ENCODE assay signal across 1 cellular context in the genomic region with DNA sequence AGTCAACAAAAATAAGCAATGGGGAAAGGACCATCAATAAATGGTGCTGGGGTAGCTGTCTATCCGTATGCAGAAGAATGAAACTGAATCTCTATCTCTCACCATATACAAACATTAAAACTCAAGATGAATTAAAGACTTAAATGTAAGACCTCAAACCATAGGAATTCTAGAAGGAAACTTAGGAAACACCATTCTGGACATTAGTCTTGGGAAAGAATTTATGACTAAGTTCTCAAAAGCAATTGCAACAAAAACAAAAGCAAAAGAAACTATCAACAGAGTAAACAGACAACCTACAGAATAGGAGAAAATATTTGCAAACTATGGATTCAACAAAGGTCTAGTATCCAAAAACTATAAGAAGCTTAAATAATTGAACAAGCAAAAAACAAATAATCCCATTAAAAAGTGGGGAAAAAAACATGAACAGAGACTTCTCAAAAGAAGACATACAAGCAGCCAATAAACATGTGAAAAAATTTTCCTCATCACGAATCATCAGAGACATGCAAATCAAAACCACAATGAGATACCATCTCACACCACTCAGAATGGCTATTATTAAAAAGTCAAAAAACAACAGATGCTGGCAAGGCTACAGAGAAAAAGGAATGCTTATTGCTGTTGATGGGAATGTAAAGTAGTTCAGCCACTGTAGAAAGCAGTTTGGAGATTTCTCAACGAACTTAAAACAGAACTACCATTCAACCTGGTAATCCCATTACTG.
TF ChIP-seq lines count a peak whose summit lies in the region.

No MANE protein-coding gene starts in this region.

TF ChIP-seq in SK-N-SH, 30 proteins besides CTCF, POLR2A, EP300 and RAD21 (continued from another document):
- 0 out of 2 replicates have a peak, but pooled peaks have one; percentile 21 for TF ChIP-seq TCF12 (IDR thresholded peaks at IDR 0.05)
